8 cellular contexts compared by ENCODE assay signal in the genomic region with DNA sequence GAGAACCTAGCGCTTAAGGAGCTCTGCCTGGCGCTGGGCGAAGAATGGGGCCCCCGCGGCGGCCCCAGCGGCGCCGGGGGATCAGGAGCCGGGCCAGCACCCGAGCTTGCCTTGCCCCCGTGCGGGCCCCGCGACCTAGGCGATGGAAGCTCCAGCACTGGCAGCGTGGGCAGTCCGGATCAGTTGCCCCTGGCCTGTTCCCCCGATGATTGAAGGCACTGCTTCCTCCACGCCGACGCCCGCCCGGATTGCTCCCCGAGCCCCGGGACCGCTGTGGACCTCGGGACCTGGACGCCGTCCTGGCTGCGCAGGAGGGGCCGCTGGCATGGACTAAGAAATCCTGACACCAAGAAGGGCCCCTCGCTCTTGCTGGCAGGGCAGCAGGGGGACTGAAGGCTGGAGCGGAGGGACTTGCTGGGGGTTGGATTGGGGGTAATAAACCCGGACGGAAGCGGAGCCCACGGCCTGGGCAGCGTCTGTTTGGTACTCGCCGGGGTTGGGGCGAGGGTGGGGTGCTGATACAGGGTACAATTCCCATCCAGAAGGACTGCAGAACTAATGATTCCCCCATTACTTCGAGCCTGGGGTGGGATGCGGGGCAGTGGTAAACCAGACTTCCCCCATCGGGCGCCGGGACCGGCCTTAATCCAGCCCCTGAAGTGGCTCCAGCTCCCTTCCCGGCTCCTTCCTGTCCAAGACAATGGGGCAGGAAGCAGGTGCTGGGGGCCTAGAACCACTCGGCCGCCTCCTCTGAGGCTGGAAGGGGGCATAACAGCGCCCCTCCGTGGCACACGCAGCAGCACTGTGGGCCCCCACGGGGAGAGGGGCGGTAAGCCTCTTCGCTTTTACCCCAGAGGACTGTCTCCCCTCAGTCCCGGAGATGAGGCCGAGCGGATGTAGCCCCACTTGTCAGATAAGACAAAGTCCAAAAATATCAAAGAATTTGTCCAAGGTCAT. TPM values are rescaled to one million over a fixed set of nuclear protein-coding genes. Genes with fewer than 3 reads are reported as not detected.
A peak's percentile ranks its signal among the peaks of the same experiment; 100 is the strongest.
DNase-seq lines count a peak whose midpoint lies in the region; ATAC-seq and TF ChIP-seq lines count a peak whose summit lies in the region.

No MANE protein-coding gene starts in this region.

- TF ChIP-seq EP300 in transverse colon (IDR thresholded peaks at IDR 0.05; ENCODE audit: low read depth) = no peak

- peak overlapping the region; percentile 87 to 94 for H3K9ac ChIP-seq in colonic mucosa (ENCODE audit: low read depth in 2 of 2, low read length in 2 of 2)

- peak overlapping the region; percentile 65 for H3K4me3 Mint-ChIP-seq in mesothelial cell of epicardium

- H3K36me3 ChIP-seq in colonic mucosa (no peaks in the 10 kb centered on the region), transverse colon (no peaks in the 10 kb centered on the region)

- H3K27me3 Mint-ChIP-seq in mesothelial cell of epicardium (ENCODE audit: low read depth) = peaks cover 19% of the 10 kb centered on the region

- H3K27ac ChIP-seq in colonic mucosa (peak overlapping the region; percentile 93), transverse colon (peak overlapping the region; percentile 95 to 99 (median 97))

- peaks cover 5% of the 10 kb centered on the region for H3K36me3 Mint-ChIP-seq in mesothelial cell of epicardium

- no peak overlapping the region for H3K27ac Mint-ChIP-seq in mesothelial cell of epicardium

- TF ChIP-seq CTCF in AG04449 (IDR thresholded peaks at IDR 0.05; ENCODE audit: insufficient read depth, low read length, missing control alignments) (peak; percentile 37), colonic mucosa (IDR thresholded peaks at IDR 0.05) (peak; percentile 5), mesothelial cell of epicardium (IDR thresholded peaks at IDR 0.05; ENCODE audit: unreplicated experiment) (no peak), transverse colon (IDR thresholded peaks at IDR 0.05) (peak in 1 of 5 experiments; percentile 11)

- H3K4me1 Mint-ChIP-seq in mesothelial cell of epicardium = peaks cover 45% of the 10 kb centered on the region

- H3K4me3 ChIP-seq in AG04449 (ENCODE audit: low read depth, low read length) (peak overlapping the region; percentile 73), colonic mucosa (peak overlapping the region; percentile 66), transverse colon (peak overlapping the region; percentile 45 to 79 (median 69))

- POLR2A ChIA-PET in AG04449 (lab: Yijun Ruan, JAX) = interaction anchor here (0.7 to 8.7 kb wide), 14 partner anchors 8 to 233 kb away, joined by 3 to 136 read pairs (median 6); partner anchors contain the start of genes C11orf68, CFL1, DRAP1 and FOSL1

- in situ Hi-C loops in transverse colon (cut with MboI; ENCODE audit: low pct_ligation_motif_present in 1 of 4, low pct_unique_long_range_greater_than_20kb in 1 of 4, low sequenced_read_pairs in 3 of 4) = loop anchor here in 2 of 4 donors (25.0 kb wide), 1 partner anchor 96 kb away; no protein-coding TSS in a partner anchor

- DNase-seq in AG04449 (ENCODE audit: low read depth, low spot score) (no peak), colonic mucosa (no peak), mesothelial cell of epicardium (ENCODE audit: low spot score in 2 of 2, unreplicated experiment in 2 of 2) (no peak), transverse colon (no peak), medulla oblongata (ENCODE audit: extremely low spot score) (no peak), NOMO-1 (lab: John Stamatoyannopoulos, UW; ENCODE audit: unreplicated experiment in 2 of 2) (no peak)

- CTCF ChIA-PET in AG04449 (lab: Yijun Ruan, JAX) = interaction anchor here (0.9 to 33.3 kb wide), 7 partner anchors 9 to 88 kb away, joined by 3 to 1090 read pairs (median 20); partner anchors contain the start of genes C11orf68, CTSW, EFEMP2 and FOSL1

- H3K9me3 ChIP-seq in colonic mucosa (no peaks in the 10 kb centered on the region), transverse colon (no peaks in the 10 kb centered on the region)

- intact Hi-C loops in colonic mucosa (cut with DNase I) = no loop called here
- intact Hi-C loops in transverse colon (cut with DNase I; ENCODE audit: low total_unique reads) = no loop called here

- ATAC-seq in SK-N-SH treated with all-trans-retinoic acid at 6 μM for 48 hours = peak; percentile 0; the same call in 1 of the 3 replicates

- 5% methylated on average over 54 of the region's 60 CpGs; no CpG with 5 or more reads in 1 of the 2 donors for WGBS in transverse colon (ENCODE audit: low coverage in 1 of 2), 2 donors

- peaks cover 5% of the 10 kb centered on the region for H3K4me1 ChIP-seq in colonic mucosa
- peaks cover 39 to 72% (median 58%) of the 10 kb centered on the region in 4 donors for H3K4me1 ChIP-seq in transverse colon

- peak; percentile 16 for TF ChIP-seq POLR2A in GM19099 (IDR thresholded peaks at IDR 0.05; ENCODE audit: extremely low read depth, insufficient read length, low read depth)
- peak; percentile 17 for TF ChIP-seq POLR2A in transverse colon (IDR thresholded peaks at IDR 0.05)

- no peaks in the 10 kb centered on the region for H3K9me3 Mint-ChIP-seq in mesothelial cell of epicardium

- H3K27me3 ChIP-seq in colonic mucosa = no peaks in the 10 kb centered on the region
- no peaks in the 10 kb centered on the region for H3K27me3 ChIP-seq in transverse colon

TF ChIP-seq in SK-N-SH treated with all-trans-retinoic acid at 6 μM for 48 hours, 23 proteins besides CTCF, POLR2A, EP300 and RAD21:
- TF ChIP-seq SNAI2 (CRISPR knock-in tag; IDR thresholded peaks at IDR 0.05) (no peak), GLIS3 (CRISPR knock-in tag; IDR thresholded peaks at IDR 0.05) (no peak), TCF4 (CRISPR knock-in tag; IDR thresholded peaks at IDR 0.05; ENCODE audit: borderline replicate concordance) (no peak), ARNTL (CRISPR knock-in tag; IDR thresholded peaks at IDR 0.05; ENCODE audit: borderline replicate concordance, low read depth) (no peak), ZFP30 (CRISPR knock-in tag; IDR thresholded peaks at IDR 0.05) (no peak), RARB (CRISPR knock-in tag; IDR thresholded peaks at IDR 0.05) (no peak)
- TF ChIP-seq, protein P1, sequence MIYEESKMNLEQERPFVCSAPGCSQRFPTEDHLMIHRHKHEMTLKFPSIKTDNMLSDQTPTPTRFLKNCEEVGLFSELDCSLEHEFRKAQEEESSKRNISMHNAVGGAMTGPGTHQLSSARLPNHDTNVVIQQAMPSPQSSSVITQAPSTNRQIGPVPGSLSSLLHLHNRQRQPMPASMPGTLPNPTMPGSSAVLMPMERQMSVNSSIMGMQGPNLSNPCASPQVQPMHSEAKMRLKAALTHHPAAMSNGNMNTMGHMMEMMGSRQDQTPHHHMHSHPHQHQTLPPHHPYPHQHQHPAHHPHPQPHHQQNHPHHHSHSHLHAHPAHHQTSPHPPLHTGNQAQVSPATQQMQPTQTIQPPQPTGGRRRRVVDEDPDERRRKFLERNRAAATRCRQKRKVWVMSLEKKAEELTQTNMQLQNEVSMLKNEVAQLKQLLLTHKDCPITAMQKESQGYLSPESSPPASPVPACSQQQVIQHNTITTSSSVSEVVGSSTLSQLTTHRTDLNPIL (CRISPR knock-in tag; IDR thresholded peaks at IDR 0.05; ENCODE audit: low read depth) = no peak

RNA-seq across cellular contexts. Expression of gene CCDC85B, which starts 1.0 kb away (rescaled TPM):
- total RNA-seq in colonic mucosa = 10 to 100 TPM; 11.2 to 16.3 TPM
- total RNA-seq in mesothelial cell of epicardium = 12.3 to 13.8 TPM (median 12.8 TPM) in 3 replicates
- total RNA-seq in transverse colon = 100 to 1,000 TPM in 1 of 4 donors, 10 to 100 TPM in 2, 1 to 10 TPM in 1; 7.9 to 140 (median 23.1) TPM

RNA-seq across cellular contexts. Expression of gene FIBP, which starts 3.2 kb away (rescaled TPM):
- total RNA-seq in colonic mucosa (10 to 100 TPM; 41.9 to 53.5 TPM), mesothelial cell of epicardium (62.4 to 63.9 TPM (median 62.9 TPM) in 3 replicates), transverse colon (10 to 100 TPM; 53.4 to 82.6 (median 75.9) TPM)

RNA-seq across cellular contexts. Expression of gene FOSL1, which starts 8.7 kb away (rescaled TPM):
- 1 to 10 TPM in 1 of 2 donors, under 1 TPM in 1; 0.84 to 4.2 TPM for total RNA-seq in colonic mucosa
- 2.7 to 4.3 TPM (median 3.1 TPM) in 3 replicates for total RNA-seq in mesothelial cell of epicardium
- total RNA-seq in transverse colon = 10 to 100 TPM in 1 of 4 donors, 1 to 10 TPM in 1, not detected in 2; 1.2 to 11.6 TPM

RNA-seq across cellular contexts. Expression of gene CTSW, which starts 11.8 kb away (rescaled TPM):
- total RNA-seq in colonic mucosa = 1 to 10 TPM; 1.2 TPM
- total RNA-seq in mesothelial cell of epicardium = not detected in 3 replicates
- 1 to 10 TPM in 2 of 4 donors, not detected in 2; 1.1 to 1.8 TPM for total RNA-seq in transverse colon

RNA-seq across cellular contexts. Expression of gene EFEMP2, which starts 18.9 kb away (rescaled TPM):
- total RNA-seq in colonic mucosa (10 to 100 TPM in 1 of 2 donors, 1 to 10 TPM in 1; 9.6 to 22.5 TPM), mesothelial cell of epicardium (203 to 216 TPM (median 211 TPM) in 3 replicates), transverse colon (10 to 100 TPM; 15.2 to 34.4 (median 25.1) TPM)
